1 cellular context compared by ENCODE assay signal in genomic region chr16:53048139-53048915, GRCh38.
TF ChIP-seq lines count a peak whose summit lies in the region.

No MANE protein-coding gene starts in this region.

TF ChIP-seq in HepG2, 621 proteins besides CTCF, POLR2A, EP300 and RAD21 (continued from another document and continues in another):
- no peak for TF ChIP-seq ZNF83 (CRISPR knock-in tag; IDR thresholded peaks at IDR 0.05; ENCODE audit: borderline replicate concordance)
- no peak for TF ChIP-seq GTF2F1 (IDR thresholded peaks at IDR 0.05; ENCODE audit: low read length)
- no peak for TF ChIP-seq PAX8 (CRISPR knock-in tag; IDR thresholded peaks at IDR 0.05; ENCODE audit: borderline replicate concordance)
- TF ChIP-seq FOXA3 (CRISPR knock-in tag; IDR thresholded peaks at IDR 0.05), result peak; percentile 81
- TF ChIP-seq HNF1A (IDR thresholded peaks at IDR 0.05; ENCODE audit: low read depth), result 0 out of 2 replicates have a peak, but pooled peaks have one; percentile 45
- TF ChIP-seq HNF1A (CRISPR knock-in tag; IDR thresholded peaks at IDR 0.05; ENCODE audit: borderline replicate concordance), result peak; percentile 28; the same call in 1 of the 2 replicates
- no peak for TF ChIP-seq ZNF772 (CRISPR knock-in tag; IDR thresholded peaks at IDR 0.05)
- peak; percentile 34; the same call in 1 of the 2 replicates for TF ChIP-seq ARID4A (CRISPR knock-in tag; IDR thresholded peaks at IDR 0.05; ENCODE audit: borderline replicate concordance)
- no peak; the same call in 1 of the 2 replicates for TF ChIP-seq ZNF652 (CRISPR knock-in tag; IDR thresholded peaks at IDR 0.05; ENCODE audit: borderline replicate concordance, low read depth)
- TF ChIP-seq IRF1 (CRISPR knock-in tag; IDR thresholded peaks at IDR 0.05; ENCODE audit: low read depth), result no peak
- TF ChIP-seq SALL1 (CRISPR knock-in tag; IDR thresholded peaks at IDR 0.05), result peak; percentile 88
- no peak for TF ChIP-seq AGO2 (optimal IDR thresholded peaks at IDR 0.05; ENCODE audit: low read depth, low read length)
- TF ChIP-seq PPARG (CRISPR knock-in tag; conservative IDR thresholded peaks at IDR 0.05), result peak; percentile 74
- no peak for TF ChIP-seq PRMT3 (CRISPR knock-in tag; IDR thresholded peaks at IDR 0.05; ENCODE audit: borderline replicate concordance, low read depth)
- TF ChIP-seq MED1 (CRISPR knock-in tag; IDR thresholded peaks at IDR 0.05), result peak; percentile 71
- TF ChIP-seq FOXP4 (CRISPR knock-in tag; IDR thresholded peaks at IDR 0.05), result peak; percentile 96
- 0 out of 2 replicates have a peak, but pooled peaks have one; percentile 18 for TF ChIP-seq ATF1 (CRISPR knock-in tag; IDR thresholded peaks at IDR 0.05)
- 0 out of 2 replicates have a peak, but pooled peaks have one; percentile 40 for TF ChIP-seq ZNF614 (CRISPR knock-in tag; IDR thresholded peaks at IDR 0.05; ENCODE audit: borderline replicate concordance)
- TF ChIP-seq PCBP2 (optimal IDR thresholded peaks at IDR 0.05; ENCODE audit: low read depth, low read length, poor library complexity, severe bottlenecking), result peak; percentile 68
- TF ChIP-seq STAG1 (CRISPR knock-in tag; IDR thresholded peaks at IDR 0.05), result no peak
- TF ChIP-seq ZSCAN29 (CRISPR knock-in tag; conservative IDR thresholded peaks at IDR 0.05), result peak; percentile 49; the same call in 1 of the 2 replicates
- TF ChIP-seq TERF1 (CRISPR knock-in tag; IDR thresholded peaks at IDR 0.05), result no peak
- TF ChIP-seq HDAC2 (CRISPR knock-in tag; IDR thresholded peaks at IDR 0.05), result peak; percentile 69
- no peak for TF ChIP-seq SMAD9 (CRISPR knock-in tag; IDR thresholded peaks at IDR 0.05)
- TF ChIP-seq SNAPC4 (CRISPR knock-in tag; IDR thresholded peaks at IDR 0.05), result no peak
- peak; percentile 25 for TF ChIP-seq XRCC5 (optimal IDR thresholded peaks at IDR 0.05; ENCODE audit: low read length)
- TF ChIP-seq HNF4A (CRISPR knock-in tag; IDR thresholded peaks at IDR 0.05), result peak; percentile 95
- peak; percentile 76; the same call in 1 of the 2 replicates for TF ChIP-seq FOXO1 (CRISPR knock-in tag; IDR thresholded peaks at IDR 0.05)
- TF ChIP-seq ARID5B (CRISPR knock-in tag; IDR thresholded peaks at IDR 0.05), result peak; percentile 87
- no peak for TF ChIP-seq ATAD3A (CRISPR knock-in tag; IDR thresholded peaks at IDR 0.05)
- peak; percentile 83 for TF ChIP-seq RARA (CRISPR knock-in tag; IDR thresholded peaks at IDR 0.05)
- no peak for TF ChIP-seq ISX (CRISPR knock-in tag; conservative IDR thresholded peaks at IDR 0.05)
- no peak for TF ChIP-seq ZNF552 (CRISPR knock-in tag; IDR thresholded peaks at IDR 0.05; ENCODE audit: borderline replicate concordance)
- TF ChIP-seq RELA (CRISPR knock-in tag; IDR thresholded peaks at IDR 0.05), result no peak
- TF ChIP-seq FOXP1 (IDR thresholded peaks at IDR 0.05), result peak; percentile 74
- TF ChIP-seq FOXP1 (CRISPR knock-in tag; IDR thresholded peaks at IDR 0.05), result peak; percentile 98
- TF ChIP-seq ZNF747 (CRISPR knock-in tag; IDR thresholded peaks at IDR 0.05; ENCODE audit: borderline replicate concordance), result no peak
- TF ChIP-seq CCDC6 (CRISPR knock-in tag; IDR thresholded peaks at IDR 0.05), result no peak
- TF ChIP-seq MAFF (IDR thresholded peaks at IDR 0.05; ENCODE audit: low read depth, low read length), result 0 out of 2 replicates have a peak, but pooled peaks have one; percentile 46
- TF ChIP-seq HMG20A (CRISPR knock-in tag; IDR thresholded peaks at IDR 0.05; ENCODE audit: borderline replicate concordance), result peak; percentile 78
